14 cellular contexts compared by ENCODE assay signal in genomic region chr12:92582888-92583287, GRCh38.
"Had no signal": no experiment of that assay in that cellular context is flagged by ENCODE, and none has a peak within 500 bp of the region (broad histone marks: within the 10 kb centered on the region; RNA-seq: fewer than 3 reads in every experiment).

No MANE protein-coding gene starts in this region.

- DNase-seq: activated CD4-positive, alpha-beta T cell treated with anti-CD3 and anti-CD28 coated beads, Interleukin-2, amount 10 ng/mL, durations not matched to agents 7 days and 5 days; activated CD8-positive, alpha-beta memory T cell treated with anti-CD3 and anti-CD28 coated beads for 24 hours; hypothalamus; left ventricle myocardium inferior; occipital lobe; right cardiac atrium; trophoblast cell had no signal

- H3K27me3 ChIP-seq: ascending aorta, dorsolateral prefrontal cortex, suprapubic skin had no signal

- H3K36me3 ChIP-seq: ascending aorta, left ventricle myocardium inferior, suprapubic skin had no signal

- H3K4me1 ChIP-seq: ascending aorta, left ventricle myocardium inferior, suprapubic skin had no signal

- H3K4me3 Mint-ChIP-seq: activated CD4-positive, alpha-beta T cell treated with anti-CD3 and anti-CD28 coated beads, Interleukin-2, amount 10 ng/mL, durations not matched to agents 7 days and 5 days; activated T-helper 1 cell treated with anti-CD3 and anti-CD28 coated beads, Interleukin-12 subunit alpha, Interleukin-12 subunit beta, Interleukin-2, Interleukin-4 antibody, amounts not matched to agents 30 ng/mL and 10 ng/mL and 1 ng/mL, durations not matched to agents 14 hours and 24 hours and 36 hours; natural killer cell treated with Interleukin-12 subunit alpha and Interleukin-12 subunit beta and Interleukin-15 and Interleukin-18, amount 100 ng/mL, for 72 hours; stimulated activated naive CD8-positive, alpha-beta T cell treated with anti-CD3 and anti-CD28 coated beads, Interleukin-15, Interleukin-2, amounts not matched to agents 100 ng/mL and 50 ng/mL, for 24 hours had no signal

- H3K27ac Mint-ChIP-seq: activated CD4-positive, alpha-beta T cell treated with anti-CD3 and anti-CD28 coated beads, Interleukin-2, amount 10 ng/mL, durations not matched to agents 7 days and 5 days; activated T-helper 1 cell treated with anti-CD3 and anti-CD28 coated beads, Interleukin-12 subunit alpha, Interleukin-12 subunit beta, Interleukin-2, Interleukin-4 antibody, amounts not matched to agents 30 ng/mL and 10 ng/mL and 1 ng/mL, durations not matched to agents 14 hours and 24 hours and 36 hours; natural killer cell treated with Interleukin-12 subunit alpha and Interleukin-12 subunit beta and Interleukin-15 and Interleukin-18, amount 100 ng/mL, for 72 hours; progenitor cell of endocrine pancreas; stimulated activated naive CD8-positive, alpha-beta T cell treated with anti-CD3 and anti-CD28 coated beads, Interleukin-15, Interleukin-2, amounts not matched to agents 100 ng/mL and 50 ng/mL, for 24 hours had no signal

- H3K27ac ChIP-seq: ascending aorta, left ventricle myocardium inferior, suprapubic skin had no signal

- H3K36me3 Mint-ChIP-seq: natural killer cell treated with Interleukin-12 subunit alpha and Interleukin-12 subunit beta and Interleukin-15 and Interleukin-18, amount 100 ng/mL, for 72 hours had no signal

- H3K4me3 ChIP-seq: ascending aorta, left ventricle myocardium inferior, suprapubic skin had no signal

- H3K9me3 ChIP-seq: ascending aorta, suprapubic skin had no signal

- H3K4me1 Mint-ChIP-seq: activated CD4-positive, alpha-beta T cell treated with anti-CD3 and anti-CD28 coated beads, Interleukin-2, amount 10 ng/mL, durations not matched to agents 7 days and 5 days had no signal

- H3K27me3 Mint-ChIP-seq: activated CD4-positive, alpha-beta T cell treated with anti-CD3 and anti-CD28 coated beads, Interleukin-2, amount 10 ng/mL, durations not matched to agents 7 days and 5 days; progenitor cell of endocrine pancreas; stimulated activated naive CD8-positive, alpha-beta T cell treated with anti-CD3 and anti-CD28 coated beads, Interleukin-15, Interleukin-2, amounts not matched to agents 100 ng/mL and 50 ng/mL, for 24 hours had no signal
